22 cellular contexts compared by ENCODE assay signal in the genomic region with DNA sequence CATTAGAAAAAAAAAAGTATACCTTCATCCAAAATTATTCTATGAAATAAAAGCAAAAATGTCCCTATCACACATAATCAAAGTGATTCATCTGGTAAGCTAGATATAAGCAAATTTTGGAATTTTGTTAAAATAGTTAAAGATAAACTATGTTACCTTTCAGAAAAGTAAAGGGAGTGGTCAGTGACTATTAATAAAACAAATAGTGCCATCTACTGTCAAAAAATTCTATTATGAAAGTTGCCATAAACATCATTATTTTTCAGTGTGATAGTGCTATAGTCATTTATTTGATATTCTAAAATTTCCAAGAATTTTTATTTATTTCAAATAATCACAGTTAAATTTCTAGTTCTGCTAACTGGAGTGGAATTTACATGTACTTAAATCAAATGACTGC.
A peak's percentile ranks its signal among the peaks of the same experiment; 100 is the strongest.
DNase-seq lines count a peak whose midpoint lies in the region; ATAC-seq and TF ChIP-seq lines count a peak whose summit lies in the region.
"Had no signal": no experiment of that assay in that cellular context is flagged by ENCODE, and none has a peak within 500 bp of the region (broad histone marks: within the 10 kb centered on the region; RNA-seq: fewer than 3 reads in every experiment).

No MANE protein-coding gene starts in this region.

- TF ChIP-seq RAD21 in SK-N-SH (IDR thresholded peaks at IDR 0.05; ENCODE audit: low read length): peak; percentile 50

- H3K36me3 ChIP-seq in SK-N-SH (replicated peaks in 1 of 2; ENCODE audit: control insufficient read depth in 1 of 2, insufficient read depth in 2 of 2, low read length in 1 of 2): no peaks in the 10 kb centered on the region
- H3K36me3 ChIP-seq in MM.1S (replicated peaks; ENCODE audit: insufficient read depth, low read length): no peaks in the 10 kb centered on the region
- H3K36me3 ChIP-seq in adrenal gland (replicated peaks in 1 of 2): no peaks in the 10 kb centered on the region
- H3K36me3 ChIP-seq: esophagus squamous epithelium, ovary, stomach, uterus had no signal

- ATAC-seq in SK-N-SH treated with all-trans-retinoic acid at 6 μM for 48 hours (no peak), HG02885 (IDR thresholded peaks at IDR 0.05; ENCODE audit: poor library complexity, unreplicated experiment) (no peak)
- no peak for ATAC-seq in activated CD8-positive, alpha-beta T cell treated with anti-CD3 and anti-CD28 coated beads for 36 hours
- ATAC-seq: sciatic nerve, WTC11 had no signal

- intact Hi-C loops in adrenal gland (cut with DNase I): no loop called here
- intact Hi-C loops in activated CD8-positive, alpha-beta T cell treated with anti-CD3 and anti-CD28 coated beads for 36 hours (cut with micrococcal nuclease): no loop called here

- TF ChIP-seq EP300 in SK-N-SH (IDR thresholded peaks at IDR 0.05; ENCODE audit: borderline replicate concordance in 1 of 2, low read depth in 1 of 2, low read length in 1 of 2): no peak

- H3K4me1 ChIP-seq in SK-N-SH (ENCODE audit: control insufficient read depth in 1 of 2, insufficient read depth in 2 of 2, low read depth in 1 of 2, low read length in 1 of 2) (no peaks in the 10 kb centered on the region; a peak in 1 of 4 replicates), MM.1S (ENCODE audit: low read length) (no peaks in the 10 kb centered on the region), adrenal gland (replicated peaks in 1 of 2) (no peaks in the 10 kb centered on the region)
- H3K4me1 ChIP-seq: esophagus squamous epithelium, stomach, uterus had no signal

- CTCF ChIA-PET in SK-N-SH (lab: Yijun Ruan, JAX): interaction anchor here (0.6 to 1.1 kb wide), 2 partner anchors 23 to 101 kb away, joined by 3 read pairs; no protein-coding TSS in a partner anchor
- CTCF ChIA-PET in activated CD8-positive, alpha-beta T cell treated with anti-CD3 and anti-CD28 coated beads for 36 hours (lab: Charles Lee): no interaction called here

- no peak for TF ChIP-seq POLR2A in adrenal gland (IDR thresholded peaks at IDR 0.05)

- peak; percentile 53 for TF ChIP-seq CTCF in SK-N-SH (IDR thresholded peaks at IDR 0.05)
- TF ChIP-seq CTCF in MM.1S (IDR thresholded peaks at IDR 0.05; ENCODE audit: low read length): peak; percentile 30
- TF ChIP-seq CTCF in osteocyte (IDR thresholded peaks at IDR 0.05): peak; percentile 48
- no peak for TF ChIP-seq CTCF in adrenal gland (IDR thresholded peaks at IDR 0.05)
- TF ChIP-seq CTCF in activated CD8-positive, alpha-beta T cell treated with anti-CD3 and anti-CD28 coated beads for 36 hours (IDR thresholded peaks at IDR 0.05): no peak

- H3K9ac ChIP-seq in SK-N-SH (no peak overlapping the region), MM.1S (ENCODE audit: low read length) (no peak overlapping the region)

- no peaks in the 10 kb centered on the region for H3K9me3 ChIP-seq in SK-N-SH
- H3K9me3 ChIP-seq in MM.1S (replicated peaks; ENCODE audit: insufficient read depth, low read length): no peaks in the 10 kb centered on the region
- H3K9me3 ChIP-seq in adrenal gland (replicated peaks in 1 of 3): no peaks in the 10 kb centered on the region
- H3K9me3 ChIP-seq: esophagus squamous epithelium, ovary, stomach, uterus had no signal

- H3K27ac Mint-ChIP-seq in osteocyte (ENCODE audit: unreplicated experiment): no peak overlapping the region
- H3K27ac Mint-ChIP-seq in activated CD8-positive, alpha-beta T cell treated with anti-CD3 and anti-CD28 coated beads for 36 hours: no peak overlapping the region
- H3K27ac Mint-ChIP-seq: activated CD4-positive, alpha-beta memory T cell treated with anti-CD3 and anti-CD28 coated beads, Interleukin-2, amount 10 ng/mL, durations not matched to agents 7 days and 5 days; WTC11 had no signal

- H3F3A ChIP-seq in SK-N-SH (replicated peaks; ENCODE audit: insufficient read depth) (no peaks in the 10 kb centered on the region), MM.1S (ENCODE audit: insufficient read depth, low read length) (no peaks in the 10 kb centered on the region)

- H3K27ac ChIP-seq in SK-N-SH (ENCODE audit: low read depth in 2 of 2, low read length in 1 of 2): no peak overlapping the region
- no peak overlapping the region for H3K27ac ChIP-seq in MM.1S (ENCODE audit: low read length)
- no peak overlapping the region for H3K27ac ChIP-seq in adrenal gland
- H3K27ac ChIP-seq: esophagus squamous epithelium, HL-60, ovary, stomach, uterus had no signal

- peaks cover 3% of the 10 kb centered on the region for H3K9me3 Mint-ChIP-seq in osteocyte (ENCODE audit: unreplicated experiment)
- peaks cover 4% of the 10 kb centered on the region for H3K9me3 Mint-ChIP-seq in activated CD8-positive, alpha-beta T cell treated with anti-CD3 and anti-CD28 coated beads for 36 hours
- H3K9me3 Mint-ChIP-seq: activated CD4-positive, alpha-beta memory T cell treated with anti-CD3 and anti-CD28 coated beads, Interleukin-2, amount 10 ng/mL, durations not matched to agents 7 days and 5 days had no signal

- H3K4me1 Mint-ChIP-seq in osteocyte (ENCODE audit: unreplicated experiment): no peaks in the 10 kb centered on the region
- no peaks in the 10 kb centered on the region for H3K4me1 Mint-ChIP-seq in activated CD8-positive, alpha-beta T cell treated with anti-CD3 and anti-CD28 coated beads for 36 hours (ENCODE audit: low read depth)
- H3K4me1 Mint-ChIP-seq: activated CD4-positive, alpha-beta memory T cell treated with anti-CD3 and anti-CD28 coated beads, Interleukin-2, amount 10 ng/mL, durations not matched to agents 7 days and 5 days had no signal

- no peak for DNase-seq in SK-N-SH
- peak; percentile 14 for DNase-seq in MM.1S
- DNase-seq in SK-MEL-5 (ENCODE audit: low read depth, low spot score): peak; percentile 1
- no peak for DNase-seq in osteocyte (ENCODE audit: extremely low spot score, unreplicated experiment)
- DNase-seq in adrenal gland: no peak
- no peak for DNase-seq in activated CD8-positive, alpha-beta T cell treated with anti-CD3 and anti-CD28 coated beads for 36 hours
- DNase-seq: activated CD4-positive, alpha-beta memory T cell treated with anti-CD3 and anti-CD28 coated beads, Interleukin-2, amount 10 ng/mL, durations not matched to agents 7 days and 5 days; activated T-cell treated with anti-CD3 and anti-CD28 coated beads, Interleukin-2, amount 50 U/mL, for 48 hours; caudate nucleus; effector CD4-positive, alpha-beta T cell; esophagus squamous epithelium; glutamatergic neuron; NCI-H1436 treated with DMSO at 0.1 percent for 48 hours; ovary; stomach; uterus had no signal

- POLR2A ChIA-PET in SK-N-SH (lab: Yijun Ruan, JAX): no interaction called here
- POLR2A ChIA-PET in activated CD8-positive, alpha-beta T cell treated with anti-CD3 and anti-CD28 coated beads for 36 hours (lab: Charles Lee): no interaction called here

- no peaks in the 10 kb centered on the region for H3K27me3 ChIP-seq in SK-N-SH (ENCODE audit: insufficient read depth)
- no peaks in the 10 kb centered on the region for H3K27me3 ChIP-seq in MM.1S (replicated peaks; ENCODE audit: insufficient read depth, low read length)
- no peaks in the 10 kb centered on the region for H3K27me3 ChIP-seq in adrenal gland
- H3K27me3 ChIP-seq: esophagus squamous epithelium, ovary, stomach, uterus had no signal

- no peaks in the 10 kb centered on the region for H3K27me3 Mint-ChIP-seq in osteocyte (ENCODE audit: unreplicated experiment)
- no peaks in the 10 kb centered on the region for H3K27me3 Mint-ChIP-seq in activated CD8-positive, alpha-beta T cell treated with anti-CD3 and anti-CD28 coated beads for 36 hours
- H3K27me3 Mint-ChIP-seq: activated CD4-positive, alpha-beta memory T cell treated with anti-CD3 and anti-CD28 coated beads, Interleukin-2, amount 10 ng/mL, durations not matched to agents 7 days and 5 days had no signal

- in situ Hi-C loops in SK-MEL-5 (cut with HindIII; ENCODE audit: low pct_unique_long_range_greater_than_20kb, low sequenced_read_pairs): no loop called here

- H3K4me3 ChIP-seq in SK-N-SH (ENCODE audit: low read depth in 2 of 2, low read length in 1 of 2) (no peak overlapping the region), MM.1S (ENCODE audit: low read length) (no peak overlapping the region), adrenal gland (no peak overlapping the region)
- H3K4me3 ChIP-seq: esophagus squamous epithelium, lung, ovary, stomach, uterus had no signal

- H3K9me2 ChIP-seq in SK-N-SH (no peaks in the 10 kb centered on the region), MM.1S (replicated peaks; ENCODE audit: insufficient read depth, low read length) (no peaks in the 10 kb centered on the region)

- H3K36me3 Mint-ChIP-seq in osteocyte (ENCODE audit: unreplicated experiment): no peaks in the 10 kb centered on the region
- no peaks in the 10 kb centered on the region for H3K36me3 Mint-ChIP-seq in activated CD8-positive, alpha-beta T cell treated with anti-CD3 and anti-CD28 coated beads for 36 hours (ENCODE audit: low read depth)

- no peaks in the 10 kb centered on the region for H4K20me1 ChIP-seq in SK-N-SH (ENCODE audit: insufficient read depth)
- no peaks in the 10 kb centered on the region for H4K20me1 ChIP-seq in MM.1S (ENCODE audit: insufficient read depth, low read length)

- no peak overlapping the region for H3K4me3 Mint-ChIP-seq in osteocyte (ENCODE audit: unreplicated experiment)
- H3K4me3 Mint-ChIP-seq in activated CD8-positive, alpha-beta T cell treated with anti-CD3 and anti-CD28 coated beads for 36 hours: no peak overlapping the region
- H3K4me3 Mint-ChIP-seq: activated CD4-positive, alpha-beta memory T cell treated with anti-CD3 and anti-CD28 coated beads, Interleukin-2, amount 10 ng/mL, durations not matched to agents 7 days and 5 days; WTC11 had no signal

- H3K79me2 ChIP-seq in SK-N-SH (ENCODE audit: insufficient read depth) (no peaks in the 10 kb centered on the region), MM.1S (ENCODE audit: low read length) (no peaks in the 10 kb centered on the region)

- H2AFZ ChIP-seq in SK-N-SH (ENCODE audit: low read depth) (no peak overlapping the region), MM.1S (ENCODE audit: low read length) (no peak overlapping the region)

- H3K4me2 ChIP-seq in SK-N-SH (no peak overlapping the region), MM.1S (ENCODE audit: low read depth, low read length) (no peak overlapping the region)

TF ChIP-seq in SK-N-SH treated with all-trans-retinoic acid at 6 μM for 48 hours, 23 proteins besides CTCF, POLR2A, EP300 and RAD21:
- TF ChIP-seq OSR1 (CRISPR knock-in tag; IDR thresholded peaks at IDR 0.05) (no peak), BACH2 (CRISPR knock-in tag; IDR thresholded peaks at IDR 0.05; ENCODE audit: borderline replicate concordance) (no peak)

Comparison
In these comparisons a context has a peak if more than half of its experiments do, and no peak if none do; other contexts are left out.
1. DNase-seq: peak in MM.1S (single experiment) and SK-MEL-5 (single experiment); none in SK-N-SH (single experiment), osteocyte (single experiment), adrenal gland (0 of 7) and activated CD8-positive, alpha-beta T cell treated with anti-CD3 and anti-CD28 coated beads for 36 hours (single experiment).
2. CTCF ChIP-seq: peak in SK-N-SH (single experiment), MM.1S (single experiment) and osteocyte (single experiment); none in adrenal gland (0 of 6) and activated CD8-positive, alpha-beta T cell treated with anti-CD3 and anti-CD28 coated beads for 36 hours (single experiment).